In the genomic region with DNA sequence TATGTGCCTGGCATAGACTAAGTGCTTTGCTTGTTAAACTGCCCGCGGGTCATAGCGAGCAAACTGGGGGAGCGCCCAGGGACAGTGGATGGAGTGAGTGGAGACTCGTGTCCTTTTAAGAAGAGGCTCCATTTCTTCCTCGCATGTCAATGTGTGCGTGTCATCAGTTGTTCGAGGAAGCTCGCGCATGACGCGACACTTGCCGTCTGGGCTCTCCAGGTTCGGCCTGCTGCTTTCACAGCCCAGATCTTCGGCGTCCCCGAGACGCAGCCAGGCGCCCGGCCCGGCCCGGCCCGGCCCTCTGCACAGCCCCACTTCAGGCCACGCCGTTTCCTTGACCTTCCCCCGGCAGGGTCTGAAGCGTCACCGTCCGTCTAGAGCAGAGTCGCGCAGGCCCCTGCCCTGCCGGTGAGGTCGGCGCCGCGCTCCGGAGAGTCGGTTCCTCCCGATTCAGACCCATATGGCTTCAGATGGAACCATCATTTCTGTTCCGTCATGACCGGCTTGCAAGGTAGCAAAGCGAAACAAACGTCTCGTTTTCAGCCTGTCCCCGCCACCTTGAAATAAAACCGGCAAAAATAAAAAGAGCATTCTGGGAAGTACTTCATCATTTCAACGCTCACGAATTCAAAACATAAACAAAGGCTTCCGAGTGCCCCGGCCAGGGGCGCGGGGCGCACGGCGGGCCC, we compare ENCODE assay signal across 8 cellular contexts. TPM values are rescaled to one million over a fixed set of nuclear protein-coding genes. Genes with fewer than 3 reads are reported as not detected.
A peak's percentile ranks its signal among the peaks of the same experiment; 100 is the strongest.
DNase-seq lines count a peak whose midpoint lies in the region; ATAC-seq and TF ChIP-seq lines count a peak whose summit lies in the region.

No MANE protein-coding gene starts in this region.

- H3K36me3 ChIP-seq in adrenal gland (replicated peaks in 1 of 2) (no peaks in the 10 kb centered on the region), ovary (no peaks in the 10 kb centered on the region)

- no peak for TF ChIP-seq EP300 in ovary (IDR thresholded peaks at IDR 0.05)

- H3K4me1 ChIP-seq in adrenal gland (replicated peaks in 1 of 2) (peaks cover 0 to 10% of the 10 kb centered on the region in 2 donors), ovary (ENCODE audit: insufficient read depth) (peaks cover 3% of the 10 kb centered on the region)

- 1 to 4% (median 2%) methylated on average over 32 to 55 of the region's 55 CpGs for WGBS in adrenal gland, 4 donors
- WGBS in ovary, 3 donors = 3 to 6% (median 5%) methylated on average over 46 to 55 of the region's 55 CpGs

- H3K27ac ChIP-seq in adrenal gland (peak overlapping the region in 4 of 5 donors; percentile 23 to 73 (median 52)), ovary (peak overlapping the region; percentile 71 to 83)

- TF ChIP-seq POLR2A in adrenal gland (IDR thresholded peaks at IDR 0.05) = peak in 1 of 2 donors; percentile 52
- TF ChIP-seq POLR2A in ovary (IDR thresholded peaks at IDR 0.05) = peak; percentile 37

- H3K27me3 ChIP-seq in adrenal gland (no peaks in the 10 kb centered on the region), ovary (no peaks in the 10 kb centered on the region)

- ATAC-seq in left cardiac atrium = peak; percentile 45 to 79
- no peak for ATAC-seq in HG03135 (IDR thresholded peaks at IDR 0.05; ENCODE audit: unreplicated experiment)

- H3K9me3 ChIP-seq in adrenal gland (replicated peaks in 1 of 3) (no peaks in the 10 kb centered on the region), ovary (no peaks in the 10 kb centered on the region)

- TF ChIP-seq CTCF in LNCaP clone FGC (IDR thresholded peaks at IDR 0.05; ENCODE audit: control insufficient read depth, extremely low read depth, insufficient read depth) (no peak), adrenal gland (IDR thresholded peaks at IDR 0.05) (no peak), ovary (IDR thresholded peaks at IDR 0.05) (no peak)

- DNase-seq in NCI-H2196 treated with DMSO at 0.1 percent for 48 hours (lab: John Stamatoyannopoulos, UW; ENCODE audit: unreplicated experiment) (peak; percentile 5), NCI-H2196 (lab: John Stamatoyannopoulos, UW; ENCODE audit: unreplicated experiment) (no peak), LNCaP clone FGC (ENCODE audit: low read depth) (no peak), adrenal gland (peak; percentile 31 to 81 (median 48)), left cardiac atrium (peak; percentile 60), ovary (peak in 4 of 5 donors; percentile 43 to 56 (median 48)), SKM-1 (lab: John Stamatoyannopoulos, UW; ENCODE audit: unreplicated experiment) (no peak)

- intact Hi-C loops in adrenal gland (cut with DNase I) (no loop called here), left cardiac atrium (cut with DNase I) (no loop called here), ovary (cut with DNase I) (no loop called here)

- 0 out of 2 replicates have a peak overlapping the region, but pooled peaks have one; percentile 28 for H3K4me3 ChIP-seq in LNCaP clone FGC (ENCODE audit: low read depth, low read length)
- peak overlapping the region in 2 of 4 donors; percentile 17 to 71 for H3K4me3 ChIP-seq in adrenal gland
- H3K4me3 ChIP-seq in ovary = peak overlapping the region; percentile 47

RNA-seq across cellular contexts. Expression of a gene that starts 0.6 kb away (rescaled TPM):
- total RNA-seq in adrenal gland (10 to 100 TPM; 25.3 to 69.3 (median 57.6) TPM), left cardiac atrium (10 to 100 TPM; 34.8 to 45.5 TPM), ovary (10 to 100 TPM; 46.6 to 58.5 (median 53.8) TPM)
- polyA plus RNA-seq in adrenal gland (10 to 100 TPM; 34.5 to 36.5 (median 36.1) TPM), ovary (10 to 100 TPM; 27.6 to 49.6 TPM)

Comparison
In these comparisons a context has a peak if more than half of its experiments do, and no peak if none do; other contexts are left out.
1. DNase-seq: peak in NCI-H2196 treated with DMSO at 0.1 percent for 48 hours (single experiment), adrenal gland (7 of 7), left cardiac atrium (single experiment) and ovary (4 of 5); none in NCI-H2196 (single experiment), LNCaP clone FGC (single experiment) and SKM-1 (single experiment).